18 cellular contexts compared by ENCODE assay signal in the genomic region with DNA sequence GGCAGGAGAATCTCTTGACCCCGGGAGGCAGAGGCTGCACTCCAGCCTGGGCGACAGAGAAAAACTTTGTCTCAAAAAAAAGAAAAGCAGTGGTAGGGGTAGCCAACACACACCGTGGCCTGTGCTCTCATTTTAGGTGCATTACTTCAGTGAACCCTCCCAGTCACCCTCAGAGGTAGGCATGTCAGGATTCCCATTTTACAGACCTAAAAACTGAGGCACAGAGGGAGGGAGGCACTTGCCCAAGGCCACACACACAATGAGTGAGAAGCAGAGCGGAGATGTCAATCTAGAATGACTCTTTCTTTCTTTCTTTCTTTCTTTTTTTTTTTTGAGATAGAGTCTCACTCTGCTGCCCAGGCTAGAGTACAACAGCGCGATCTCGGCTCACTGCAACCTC. TPM values are rescaled to one million over a fixed set of nuclear protein-coding genes. Genes with fewer than 3 reads are reported as not detected.
DNase-seq lines count a peak whose midpoint lies in the region; ATAC-seq, FAIRE-seq and TF ChIP-seq lines count a peak whose summit lies in the region.
"Had no signal": no experiment of that assay in that cellular context is flagged by ENCODE, and none has a peak within 500 bp of the region (broad histone marks: within the 10 kb centered on the region; RNA-seq: fewer than 3 reads in every experiment).

No MANE protein-coding gene starts in this region.

- no peaks in the 10 kb centered on the region for H3K9me3 ChIP-seq in CD8-positive, alpha-beta memory T cell (ENCODE audit: low read length)
- H3K9me3 ChIP-seq in K562 (replicated peaks; ENCODE audit: control insufficient read depth, insufficient read depth, low read depth, low read length) (no peaks in the 10 kb centered on the region; the same call in 1 of the 2 replicates), neutrophil (no peaks in the 10 kb centered on the region)

- no peak overlapping the region for H3K4me3 ChIP-seq in CD8-positive, alpha-beta memory T cell (ENCODE audit: low read length)
- H3K4me3 ChIP-seq in K562 (no peak overlapping the region), neutrophil (ENCODE audit: low read depth in 1 of 2, low read length in 1 of 2) (no peak overlapping the region)

- H3K27ac ChIP-seq in CD8-positive, alpha-beta memory T cell (ENCODE audit: low read depth, low read length): no peak overlapping the region
- H3K27ac ChIP-seq in K562 (ENCODE audit: extremely low read depth, low read depth, low read length): no peak overlapping the region
- peak overlapping the region; percentile 93 for H3K27ac ChIP-seq in neutrophil

- H3K4me1 ChIP-seq in CD8-positive, alpha-beta memory T cell (ENCODE audit: insufficient read depth, low read length): peaks cover 83% of the 10 kb centered on the region
- H3K4me1 ChIP-seq in K562 (replicated peaks in 1 of 2; ENCODE audit: control insufficient read depth in 2 of 2, insufficient read depth in 2 of 2, low read length in 2 of 2): peaks cover 26 to 28% of the 10 kb centered on the region in 2 experiments
- peaks cover 84 to 91% of the 10 kb centered on the region in 2 experiments for H3K4me1 ChIP-seq in neutrophil (ENCODE audit: control insufficient read depth in 1 of 2, insufficient read depth in 1 of 2, low read depth in 1 of 2, low read length in 1 of 2)

- BruUV-seq in K562 (replicated peaks; lab: Mats Ljungman, UMichigan): no TSS peak

- no peak for ATAC-seq in activated naive CD4-positive, alpha-beta T cell treated with anti-CD3 and anti-CD28 coated beads, Interleukin-2, amount 50 U/mL, for 72 hours
- ATAC-seq in K562 (no peak), GM21737 (IDR thresholded peaks at IDR 0.05; ENCODE audit: unreplicated experiment) (no peak)
- ATAC-seq: Right ventricle myocardium inferior had no signal

- WGBS in K562 (ENCODE audit: insufficient coverage, low coverage, missing lambda C conversion rate): 85% methylated on average over 6 of the region's 7 CpGs

- POLR2A ChIA-PET in CD8-positive, alpha-beta memory T cell (lab: Charles Lee): interaction anchor here (0.7 to 5.7 kb wide), 6 partner anchors 10 to 94 kb away, joined by 3 to 82 read pairs (median 5); no protein-coding TSS in a partner anchor
- POLR2A ChIA-PET in K562 (lab: Yijun Ruan, JAX): interaction anchor here (0.6 to 0.9 kb wide), 2 partner anchors 13 to 15 kb away, joined by 3 to 5 read pairs; no protein-coding TSS in a partner anchor

- intact Hi-C loops in K562 (cut with micrococcal nuclease): no loop called here

- H2AFZ ChIP-seq in K562 (ENCODE audit: low read depth, low read length): no peak overlapping the region

- H3K9me1 ChIP-seq in K562 (ENCODE audit: control insufficient read depth, insufficient read depth, low read length): no peaks in the 10 kb centered on the region

- peaks cover 66 to 94% of the 10 kb centered on the region in 2 donors for H3K36me3 Mint-ChIP-seq in activated naive CD4-positive, alpha-beta T cell treated with anti-CD3 and anti-CD28 coated beads, Interleukin-2, amount 50 U/mL, for 72 hours
- peaks cover 81% of the 10 kb centered on the region for H3K36me3 Mint-ChIP-seq in activated naive CD4-positive, alpha-beta T cell treated with anti-CD3 and anti-CD28 coated beads, Interleukin-2, amount 10 ng/mL, durations not matched to agents 7 days and 5 days
- H3K36me3 Mint-ChIP-seq in CD8-positive, alpha-beta memory T cell: peaks cover 4 to 69% (median 22%) of the 10 kb centered on the region in 3 donors

- no peak overlapping the region for H3K4me2 ChIP-seq in K562 (ENCODE audit: insufficient read depth, low read length)

- TF ChIP-seq RAD21 in K562 (CRISPR knock-in tag; conservative IDR thresholded peaks at IDR 0.05 in 1 of 2, IDR thresholded peaks at IDR 0.05 in 1 of 2): no peak

- CTCF ChIA-PET in activated naive CD4-positive, alpha-beta T cell treated with anti-CD3 and anti-CD28 coated beads, Interleukin-2, amount 10 ng/mL, durations not matched to agents 7 days and 5 days (lab: Charles Lee): interaction anchor here (1.3 kb wide), 1 partner anchor 98 kb away, joined by 3 read pairs; no protein-coding TSS in a partner anchor
- CTCF ChIA-PET in CD8-positive, alpha-beta memory T cell (lab: Charles Lee): interaction anchor here (0.8 to 4.8 kb wide), 4 partner anchors 13 to 106 kb away, joined by 4 to 53 read pairs (median 6); no protein-coding TSS in a partner anchor
- CTCF ChIA-PET in K562 (lab: Yijun Ruan, JAX; ENCODE audit: low intra/inter-chr PET ratio): no interaction called here

- peaks cover 73% of the 10 kb centered on the region for H3K79me2 ChIP-seq in K562 (ENCODE audit: control insufficient read depth, insufficient read depth, low read length)

- no peaks in the 10 kb centered on the region for H3K27me3 ChIP-seq in CD8-positive, alpha-beta memory T cell (ENCODE audit: insufficient read depth, low read length, poor library complexity, severe bottlenecking)
- H3K27me3 ChIP-seq in K562 (ENCODE audit: control insufficient read depth in 2 of 2, insufficient read depth in 2 of 2, low read length in 2 of 2): no peaks in the 10 kb centered on the region
- H3K27me3 ChIP-seq in neutrophil: no peaks in the 10 kb centered on the region

- H3K4me1 Mint-ChIP-seq in activated naive CD4-positive, alpha-beta T cell treated with anti-CD3 and anti-CD28 coated beads, Interleukin-2, amount 10 ng/mL, durations not matched to agents 7 days and 5 days: peaks cover 86% of the 10 kb centered on the region
- H3K4me1 Mint-ChIP-seq in CD8-positive, alpha-beta memory T cell: peaks cover 81 to 88% (median 87%) of the 10 kb centered on the region in 3 donors

- no peak for TF ChIP-seq POLR2A in K562 (conservative IDR thresholded peaks at IDR 0.05)

- H3K27me3 Mint-ChIP-seq in activated naive CD4-positive, alpha-beta T cell treated with anti-CD3 and anti-CD28 coated beads, Interleukin-2, amount 10 ng/mL, durations not matched to agents 7 days and 5 days: no peaks in the 10 kb centered on the region
- H3K27me3 Mint-ChIP-seq in CD8-positive, alpha-beta memory T cell: peaks cover 0 to 6% of the 10 kb centered on the region in 2 donors

- in situ Hi-C loops in K562 (cut with MboI): no loop called here

- H3K27ac Mint-ChIP-seq in activated naive CD4-positive, alpha-beta T cell treated with anti-CD3 and anti-CD28 coated beads, Interleukin-2, amount 50 U/mL, for 72 hours: peak overlapping the region; percentile 80 to 89
- no peak overlapping the region for H3K27ac Mint-ChIP-seq in activated naive CD4-positive, alpha-beta T cell treated with anti-CD3 and anti-CD28 coated beads, Interleukin-2, amount 10 ng/mL, durations not matched to agents 7 days and 5 days
- H3K27ac Mint-ChIP-seq in CD8-positive, alpha-beta memory T cell: peak overlapping the region in 6 of 8 donors; percentile 72 to 97 (median 89)

- FAIRE-seq in K562 (lab: Jason Lieb, UNC): no peak

- no peak for TF ChIP-seq EP300 in K562 (IDR thresholded peaks at IDR 0.05; ENCODE audit: low read length)

- no peaks in the 10 kb centered on the region for H3K36me3 ChIP-seq in CD8-positive, alpha-beta memory T cell (ENCODE audit: insufficient read depth, low read length)
- H3K36me3 ChIP-seq in K562 (ENCODE audit: control insufficient read depth, insufficient read depth, low read length) (peaks cover 45% of the 10 kb centered on the region), neutrophil (peaks cover 72% of the 10 kb centered on the region)

- TF ChIP-seq CTCF in K562 (IDR thresholded peaks at IDR 0.05 in 2 of 3, conservative IDR thresholded peaks at IDR 0.05 in 1 of 3; ENCODE audit: insufficient read depth in 2 of 3, low read depth in 1 of 3, low read length in 3 of 3): no peak
- TF ChIP-seq CTCF in neutrophil (IDR thresholded peaks at IDR 0.05): no peak

- DNase-seq in activated naive CD4-positive, alpha-beta T cell treated with anti-CD3 and anti-CD28 coated beads, Interleukin-2, amount 50 U/mL, for 72 hours (ENCODE audit: low spot score in 2 of 2): no peak
- no peak for DNase-seq in activated naive CD4-positive, alpha-beta T cell treated with anti-CD3 and anti-CD28 coated beads, Interleukin-2, amount 10 ng/mL, durations not matched to agents 7 days and 5 days
- DNase-seq in CD8-positive, alpha-beta memory T cell: no peak
- no peak for DNase-seq in K562 (ENCODE audit: extremely low read depth in 1 of 4, low spot score in 3 of 4)
- DNase-seq in activated CD4-positive, CD25-positive, alpha-beta regulatory T cell (lab: John Stamatoyannopoulos, UW): no peak
- DNase-seq: ACHN, DMS153, EL, H7, Kasumi-1, NCI-H1105 treated with DMSO at 0.1 percent for 48 hours, NCI-H187 treated with DMSO at 0.1 percent for 48 hours, NCI-H2171, NCI-H446 treated with DMSO at 0.1 percent for 48 hours, NCI-H82 had no signal

- no peaks in the 10 kb centered on the region; the same call in none of the 2 replicates for H4K20me1 ChIP-seq in K562 (replicated peaks; ENCODE audit: control insufficient read depth, insufficient read depth, low read length)

- peaks cover 0 to 10% of the 10 kb centered on the region in 2 donors for H3K9me3 Mint-ChIP-seq in activated naive CD4-positive, alpha-beta T cell treated with anti-CD3 and anti-CD28 coated beads, Interleukin-2, amount 50 U/mL, for 72 hours
- peaks cover 6% of the 10 kb centered on the region for H3K9me3 Mint-ChIP-seq in activated naive CD4-positive, alpha-beta T cell treated with anti-CD3 and anti-CD28 coated beads, Interleukin-2, amount 10 ng/mL, durations not matched to agents 7 days and 5 days
- no peaks in the 10 kb centered on the region for H3K9me3 Mint-ChIP-seq in CD8-positive, alpha-beta memory T cell

- H3K4me3 Mint-ChIP-seq in activated naive CD4-positive, alpha-beta T cell treated with anti-CD3 and anti-CD28 coated beads, Interleukin-2, amount 10 ng/mL, durations not matched to agents 7 days and 5 days: no peak overlapping the region
- H3K4me3 Mint-ChIP-seq in CD8-positive, alpha-beta memory T cell: peak overlapping the region in 5 of 7 donors; percentile 18 to 98 (median 71)

- no peak overlapping the region for H3K9ac ChIP-seq in K562 (ENCODE audit: insufficient read depth in 1 of 2, low read depth in 2 of 2, low read length in 2 of 2)

RNA-seq across cellular contexts. Expression of gene COTL1, which starts 5.2 kb away (rescaled TPM):
- 100 to 1,000 TPM; 277 to 583 TPM for total RNA-seq in activated naive CD4-positive, alpha-beta T cell treated with anti-CD3 and anti-CD28 coated beads, Interleukin-2, amount 50 U/mL, for 72 hours
- total RNA-seq in CD8-positive, alpha-beta memory T cell: 100 to 1,000 TPM; 373 to 388 TPM
- 653 TPM for polyA plus RNA-seq in CD8-positive, alpha-beta memory T cell
- 27.5 and 42.5 TPM in 2 replicates for total RNA-seq in K562 (2011; cell fraction: chromatin; rRNA removed; ENCODE audit: low replicate concordance)
- total RNA-seq in K562 (2011; cell fraction: nucleolus; rRNA removed): 32.2 and 34.5 TPM in 2 replicates
- total RNA-seq in K562 (2011; cell fraction: nucleoplasm; rRNA removed): 35.0 and 39.8 TPM in 2 replicates
- total RNA-seq in K562 (2014; rRNA removed) (117 and 145 TPM in 2 replicates), K562 (2014; rRNA removed; fragmentation: Illumina TruSeq; extraction: Trizol) (49.5 and 60.5 TPM in 2 replicates), K562 (2015; rRNA removed; fragmentation: Illumina TruSeq; extraction: Trizol) (71.8 and 72.5 TPM in 2 replicates), K562 (2021) (185 and 186 TPM in 2 replicates)
- polyA plus RNA-seq in K562 (2011; rRNA removed) (33.9 and 39.4 TPM in 2 replicates), K562 (2014; fragmentation: Illumina TruSeq; extraction: Trizol) (161 TPM in 2 replicates), K562 (2014; fragmentation: Nextera tagmentation; extraction: Ambion mirVana) (10 to 100 TPM; 27.7 to 33.4 TPM), K562 (2014; rRNA removed) (91.2 and 100 TPM in 2 replicates)
- polyA plus RNA-seq in K562 (2011; cell fraction: cytosol; rRNA removed): 54.4 and 79.1 TPM in 2 replicates
- polyA plus RNA-seq in K562 (2011; cell fraction: nucleus; rRNA removed): 33.5 and 46.0 TPM in 2 replicates
- polyA plus RNA-seq in K562 (2012): 111 and 131 TPM in 2 replicates
- polyA minus RNA-seq in K562 (2011; rRNA and poly(A)+ RNA removed): 21.2 and 25.2 TPM in 2 replicates
- 32.1 and 32.6 TPM in 2 replicates for polyA minus RNA-seq in K562 (2011; cell fraction: cytosol; rRNA and poly(A)+ RNA removed)
- 15.1 and 19.7 TPM in 2 replicates for polyA minus RNA-seq in K562 (2011; cell fraction: nucleus; rRNA and poly(A)+ RNA removed)

RNA-seq across cellular contexts. Expression of gene KLHL36, which starts 35.6 kb away (rescaled TPM):
- 10 to 100 TPM; 50.5 to 60.5 TPM for total RNA-seq in activated naive CD4-positive, alpha-beta T cell treated with anti-CD3 and anti-CD28 coated beads, Interleukin-2, amount 50 U/mL, for 72 hours
- total RNA-seq in CD8-positive, alpha-beta memory T cell: 10 to 100 TPM; 39.7 to 41.2 TPM
- polyA plus RNA-seq in CD8-positive, alpha-beta memory T cell: 34.0 TPM
- total RNA-seq in K562 (2011; cell fraction: chromatin; rRNA removed; ENCODE audit: low replicate concordance): 52.2 and 130 TPM in 2 replicates
- 84.1 and 104 TPM in 2 replicates for total RNA-seq in K562 (2011; cell fraction: nucleolus; rRNA removed)
- 79.9 and 86.4 TPM in 2 replicates for total RNA-seq in K562 (2011; cell fraction: nucleoplasm; rRNA removed)
- total RNA-seq in K562 (2014; rRNA removed) (30.6 and 40.4 TPM in 2 replicates), K562 (2014; rRNA removed; fragmentation: Illumina TruSeq; extraction: Trizol) (15.5 and 16.6 TPM in 2 replicates), K562 (2015; rRNA removed; fragmentation: Illumina TruSeq; extraction: Trizol) (18.5 and 21.1 TPM in 2 replicates), K562 (2021) (48.6 and 51.2 TPM in 2 replicates)
- polyA plus RNA-seq in K562 (2011; rRNA removed) (25.6 and 34.8 TPM in 2 replicates), K562 (2014; fragmentation: Illumina TruSeq; extraction: Trizol) (16.5 and 20.7 TPM in 2 replicates), K562 (2014; fragmentation: Nextera tagmentation; extraction: Ambion mirVana) (1 to 10 TPM; 2.1 to 2.5 TPM), K562 (2014; rRNA removed) (25.4 and 30.1 TPM in 2 replicates)
- polyA plus RNA-seq in K562 (2011; cell fraction: cytosol; rRNA removed): 33.1 and 49.1 TPM in 2 replicates
- 59.7 and 85.8 TPM in 2 replicates for polyA plus RNA-seq in K562 (2011; cell fraction: nucleus; rRNA removed)
- polyA plus RNA-seq in K562 (2012): 22.4 and 33.6 TPM in 2 replicates
- 31.9 and 39.3 TPM in 2 replicates for polyA minus RNA-seq in K562 (2011; rRNA and poly(A)+ RNA removed)
- 43.7 and 62.8 TPM in 2 replicates for polyA minus RNA-seq in K562 (2011; cell fraction: cytosol; rRNA and poly(A)+ RNA removed)
- 33.7 and 40.1 TPM in 2 replicates for polyA minus RNA-seq in K562 (2011; cell fraction: nucleus; rRNA and poly(A)+ RNA removed)
